8 cellular contexts compared by ENCODE assay signal in genomic region chr19:45001087-45001739, GRCh38. TPM values are rescaled to one million over a fixed set of nuclear protein-coding genes. Genes with fewer than 3 reads are reported as not detected.
DNase-seq lines count a peak whose midpoint lies in the region; ATAC-seq, FAIRE-seq and TF ChIP-seq lines count a peak whose summit lies in the region.

A gene with protein sequence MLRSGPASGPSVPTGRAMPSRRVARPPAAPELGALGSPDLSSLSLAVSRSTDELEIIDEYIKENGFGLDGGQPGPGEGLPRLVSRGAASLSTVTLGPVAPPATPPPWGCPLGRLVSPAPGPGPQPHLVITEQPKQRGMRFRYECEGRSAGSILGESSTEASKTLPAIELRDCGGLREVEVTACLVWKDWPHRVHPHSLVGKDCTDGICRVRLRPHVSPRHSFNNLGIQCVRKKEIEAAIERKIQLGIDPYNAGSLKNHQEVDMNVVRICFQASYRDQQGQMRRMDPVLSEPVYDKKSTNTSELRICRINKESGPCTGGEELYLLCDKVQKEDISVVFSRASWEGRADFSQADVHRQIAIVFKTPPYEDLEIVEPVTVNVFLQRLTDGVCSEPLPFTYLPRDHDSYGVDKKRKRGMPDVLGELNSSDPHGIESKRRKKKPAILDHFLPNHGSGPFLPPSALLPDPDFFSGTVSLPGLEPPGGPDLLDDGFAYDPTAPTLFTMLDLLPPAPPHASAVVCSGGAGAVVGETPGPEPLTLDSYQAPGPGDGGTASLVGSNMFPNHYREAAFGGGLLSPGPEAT (plus strand): TSS chr19:45001464. CDS start chr19:45001580, 116 bp downstream.

- H3K4me1 ChIP-seq in PC-9 (replicated peaks; ENCODE audit: insufficient read depth): peaks cover 7% of the 10 kb centered on the region
- peaks cover 10 to 16% (median 15%) of the 10 kb centered on the region in 4 donors for H3K4me1 ChIP-seq in esophagus muscularis mucosa

- H3K9me3 ChIP-seq in PC-9 (ENCODE audit: insufficient read depth, low read depth) (no peaks in the 10 kb centered on the region), esophagus muscularis mucosa (no peaks in the 10 kb centered on the region)

- no peak for FAIRE-seq in D721Med (lab: Jason Lieb, UNC)

- H3K4me3 ChIP-seq in PC-9: peak within 1 kb of the TSS; percentile 99
- peak within 1 kb of the TSS; percentile 89 to 93 (median 92) for H3K4me3 ChIP-seq in esophagus muscularis mucosa

- H3K27ac ChIP-seq in PC-9: peak within 1 kb of the TSS; percentile 94
- H3K27ac ChIP-seq in esophagus muscularis mucosa (replicated peaks in 1 of 4): peak within 1 kb of the TSS; percentile 99 to 100 (median 100)

- H3K4me2 ChIP-seq in PC-9: peak within 1 kb of the TSS; percentile 93

- no peaks in the 10 kb centered on the region for H3K9me2 ChIP-seq in PC-9 (ENCODE audit: insufficient read depth)

- peak; percentile 97 for DNase-seq in D721Med (ENCODE audit: insufficient read length, low spot score)
- peak; percentile 99 for DNase-seq in HuH-7 (ENCODE audit: low spot score)
- peak; percentile 71 to 95 for DNase-seq in PC-9
- DNase-seq in activated T-cell treated with anti-CD3 and anti-CD28 coated beads, Interleukin-2, amount 50 U/mL, for 48 hours: peak; percentile 99
- DNase-seq in esophagus muscularis mucosa (ENCODE audit: extremely low spot score): peak; percentile 98
- DNase-seq in myocyte (ENCODE audit: low read depth): peak; percentile 92
- peak; percentile 96 for DNase-seq in stimulated activated CD8-positive, alpha-beta memory T cell treated with anti-CD3 and anti-CD28 coated beads, Interleukin-7, amount 100 ng/mL, for 24 hours (ENCODE audit: low read depth)

- TF ChIP-seq CTCF in D721Med (IDR thresholded peaks at IDR 0.05; ENCODE audit: insufficient read depth, missing control alignments) (no peak), PC-9 (conservative IDR thresholded peaks at IDR 0.05) (no peak), esophagus muscularis mucosa (IDR thresholded peaks at IDR 0.05) (peak in 1 of 3 experiments; percentile 13)

- H3F3A ChIP-seq in PC-9 (ENCODE audit: insufficient read depth, low read depth): peaks cover 28% of the 10 kb centered on the region

- H3K36me3 ChIP-seq in PC-9 (ENCODE audit: low read depth) (no peaks in the 10 kb centered on the region), esophagus muscularis mucosa (peaks cover 0 to 27% (median 9%) of the 10 kb centered on the region in 4 donors)

- CTCF ChIA-PET in PC-9 (lab: Charles Lee): interaction anchor here (0.6 to 1.2 kb wide), 2 partner anchors 248 to 676 kb away, joined by 3 read pairs; no protein-coding TSS in a partner anchor

- no peaks in the 10 kb centered on the region for H3K27me3 ChIP-seq in PC-9 (ENCODE audit: insufficient read depth, low read depth)
- no peaks in the 10 kb centered on the region for H3K27me3 ChIP-seq in esophagus muscularis mucosa

- peak; percentile 43 for ATAC-seq in GM21515 (IDR thresholded peaks at IDR 0.05; ENCODE audit: unreplicated experiment)

- POLR2A ChIA-PET in PC-9 (lab: Charles Lee; ENCODE audit: unreplicated experiment): interaction anchor here (0.6 to 0.7 kb wide), 2 partner anchors 45 to 475 kb away, joined by 4 to 9 read pairs; no protein-coding TSS in a partner anchor

- no peaks in the 10 kb centered on the region for H3K79me2 ChIP-seq in PC-9 (ENCODE audit: low read depth)

- no peak for TF ChIP-seq POLR2A in esophagus muscularis mucosa (IDR thresholded peaks at IDR 0.05; ENCODE audit: low read depth)

- H4K20me1 ChIP-seq in PC-9 (ENCODE audit: insufficient read depth): no peaks in the 10 kb centered on the region

- TF ChIP-seq EP300 in esophagus muscularis mucosa (IDR thresholded peaks at IDR 0.05): no peak

- intact Hi-C loops in PC-9 (cut with micrococcal nuclease; ENCODE audit: unreplicated experiment): no loop called here
- intact Hi-C loops in esophagus muscularis mucosa (cut with DNase I): no loop called here

- WGBS in esophagus muscularis mucosa: 3% methylated on average over 22 of the region's 79 CpGs

- no TSS peak for BruUV-seq in PC-9 (replicated peaks; lab: Mats Ljungman, UMichigan)

- peak within 1 kb of the TSS; percentile 84 for H2AFZ ChIP-seq in PC-9

RNA-seq across cellular contexts. Expression of the gene that starts here (rescaled TPM):
- 5.8 and 10.6 TPM in 2 replicates for total RNA-seq in PC-9 (2021)
- 10 to 100 TPM in 1 of 4 donors, 1 to 10 TPM in 3; 5.8 to 15.9 (median 7.5) TPM for total RNA-seq in esophagus muscularis mucosa
- 14.2 and 18.4 TPM in 2 replicates for total RNA-seq in myocyte
- polyA plus RNA-seq in myocyte (2012): 10.2 TPM

Comparison
In these comparisons a context has a peak if more than half of its experiments do, and no peak if none do; other contexts are left out.
1. Peak in every context shown above with its lines: DNase-seq, ATAC-seq, H3K4me3 ChIP-seq and H3K27ac ChIP-seq.